Comparison of ENCODE assay signal across 20 cellular contexts in the genomic region with DNA sequence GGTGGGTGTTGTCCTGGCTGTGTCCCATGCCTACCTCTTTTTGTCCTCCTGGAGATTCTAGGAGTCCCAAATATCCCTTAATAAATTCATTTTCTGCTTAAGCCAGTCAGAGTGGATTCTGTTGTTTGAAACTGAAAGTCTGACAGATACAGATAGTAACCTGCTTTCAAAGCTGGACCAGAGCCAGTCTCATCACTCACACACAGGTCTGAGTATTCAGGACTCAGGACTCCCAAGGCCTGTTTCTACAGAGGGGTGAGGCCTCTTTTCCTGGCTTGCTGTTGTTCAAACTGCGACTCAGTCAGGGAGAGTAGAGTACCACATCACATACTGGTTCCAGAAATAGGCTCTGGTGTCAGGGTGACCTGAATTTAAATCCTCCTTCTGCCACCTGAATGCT.
DNase-seq lines count a peak whose midpoint lies in the region; ATAC-seq and TF ChIP-seq lines count a peak whose summit lies in the region.
"Had no signal": no experiment of that assay in that cellular context is flagged by ENCODE, and none has a peak within 500 bp of the region (broad histone marks: within the 10 kb centered on the region; RNA-seq: fewer than 3 reads in every experiment).

No MANE protein-coding gene starts in this region.

- WGBS in mammary epithelial cell (ENCODE audit: low coverage, missing lambda C conversion rate) = 71% methylated on average over 1 of the region's 1 CpG

- H4K20me1 ChIP-seq in mammary epithelial cell (ENCODE audit: insufficient read depth, low read length) = no peaks in the 10 kb centered on the region

- no peaks in the 10 kb centered on the region for H3K36me3 Mint-ChIP-seq in activated CD4-positive, alpha-beta T cell treated with anti-CD3 and anti-CD28 coated beads, Interleukin-2, amount 10 ng/mL, durations not matched to agents 24 days and 14 days (ENCODE audit: low read depth)
- H3K36me3 Mint-ChIP-seq in stimulated activated naive B cell treated with anti-CD40 and anti-IgM and Interleukin-4, amounts not matched to agents 10 μg/mL and 1 μg/mL and 100 μg/mL, for 72 hours = peaks cover 31 to 62% of the 10 kb centered on the region in 2 donors
- H3K36me3 Mint-ChIP-seq in naive thymus-derived CD4-positive, alpha-beta T cell = no peaks in the 10 kb centered on the region
- H3K36me3 Mint-ChIP-seq: CD4-positive, alpha-beta memory T cell had no signal

- no peak overlapping the region for H3K27ac Mint-ChIP-seq in activated CD4-positive, alpha-beta T cell treated with anti-CD3 and anti-CD28 coated beads, Interleukin-2, amount 10 ng/mL, durations not matched to agents 24 days and 14 days
- H3K27ac Mint-ChIP-seq in stimulated activated naive B cell treated with anti-CD40 and anti-IgM and Interleukin-4, amounts not matched to agents 10 μg/mL and 1 μg/mL and 100 μg/mL, for 72 hours = peak overlapping the region; percentile 90
- H3K27ac Mint-ChIP-seq in naive thymus-derived CD4-positive, alpha-beta T cell = no peak overlapping the region
- H3K27ac Mint-ChIP-seq: CD4-positive, alpha-beta memory T cell had no signal

- no peak overlapping the region for H3K4me2 ChIP-seq in mammary epithelial cell (ENCODE audit: insufficient read depth, low read depth, low read length)

- no peak overlapping the region for H3K4me3 Mint-ChIP-seq in activated CD4-positive, alpha-beta T cell treated with anti-CD3 and anti-CD28 coated beads, Interleukin-2, amount 10 ng/mL, durations not matched to agents 24 days and 14 days
- no peak overlapping the region for H3K4me3 Mint-ChIP-seq in stimulated activated naive B cell treated with anti-CD40 and anti-IgM and Interleukin-4, amounts not matched to agents 10 μg/mL and 1 μg/mL and 100 μg/mL, for 72 hours
- H3K4me3 Mint-ChIP-seq in naive thymus-derived CD4-positive, alpha-beta T cell = no peak overlapping the region
- H3K4me3 Mint-ChIP-seq: CD4-positive, alpha-beta memory T cell had no signal

- no peaks in the 10 kb centered on the region for H3K36me3 ChIP-seq in mammary epithelial cell (ENCODE audit: insufficient read depth, low read length)
- no peaks in the 10 kb centered on the region for H3K36me3 ChIP-seq in naive thymus-derived CD4-positive, alpha-beta T cell (ENCODE audit: control insufficient read depth in 2 of 3, insufficient read depth in 3 of 3, low read length in 3 of 3)
- H3K36me3 ChIP-seq: SJCRH30 had no signal

- no peaks in the 10 kb centered on the region for H3K27me3 Mint-ChIP-seq in activated CD4-positive, alpha-beta T cell treated with anti-CD3 and anti-CD28 coated beads, Interleukin-2, amount 10 ng/mL, durations not matched to agents 24 days and 14 days
- no peaks in the 10 kb centered on the region for H3K27me3 Mint-ChIP-seq in stimulated activated naive B cell treated with anti-CD40 and anti-IgM and Interleukin-4, amounts not matched to agents 10 μg/mL and 1 μg/mL and 100 μg/mL, for 72 hours
- peaks cover 0 to 12% (median 0%) of the 10 kb centered on the region in 5 donors for H3K27me3 Mint-ChIP-seq in naive thymus-derived CD4-positive, alpha-beta T cell

- BruUV-seq in mammary epithelial cell (replicated peaks; lab: Mats Ljungman, UMichigan) = no TSS peak

- in situ Hi-C loops in mammary epithelial cell (cut with MboI; ENCODE audit: low sequenced_read_pairs in 2 of 2) = loop anchor here in 1 of 2 donors (10.0 kb wide), 1 partner anchor 59 kb away; no protein-coding TSS in a partner anchor

- no peaks in the 10 kb centered on the region for H3K79me2 ChIP-seq in mammary epithelial cell (ENCODE audit: insufficient read depth, low read length)

- peaks cover 10% of the 10 kb centered on the region for H3K27me3 ChIP-seq in mammary epithelial cell (ENCODE audit: insufficient read depth, low read length)
- H3K27me3 ChIP-seq in naive thymus-derived CD4-positive, alpha-beta T cell (ENCODE audit: control insufficient read depth in 2 of 2, insufficient read depth in 2 of 2, low read length in 2 of 2) = no peaks in the 10 kb centered on the region
- H3K27me3 ChIP-seq: SJCRH30 had no signal

- no peaks in the 10 kb centered on the region for H3K4me1 Mint-ChIP-seq in activated CD4-positive, alpha-beta T cell treated with anti-CD3 and anti-CD28 coated beads, Interleukin-2, amount 10 ng/mL, durations not matched to agents 24 days and 14 days
- H3K4me1 Mint-ChIP-seq in stimulated activated naive B cell treated with anti-CD40 and anti-IgM and Interleukin-4, amounts not matched to agents 10 μg/mL and 1 μg/mL and 100 μg/mL, for 72 hours = peaks cover 16 to 21% of the 10 kb centered on the region in 2 donors
- peaks cover 0 to 4% (median 0%) of the 10 kb centered on the region in 7 donors for H3K4me1 Mint-ChIP-seq in naive thymus-derived CD4-positive, alpha-beta T cell
- H3K4me1 Mint-ChIP-seq: CD4-positive, alpha-beta memory T cell had no signal

- no peak overlapping the region for H3K9ac ChIP-seq in mammary epithelial cell (ENCODE audit: insufficient read depth, low read length)

- peak; percentile 4 for DNase-seq in activated CD4-positive, alpha-beta T cell treated with anti-CD3 and anti-CD28 coated beads for 48 hours
- no peak for DNase-seq in activated CD4-positive, alpha-beta T cell treated with anti-CD3 and anti-CD28 coated beads, Interleukin-2, amount 10 ng/mL, durations not matched to agents 24 days and 14 days
- DNase-seq in mammary epithelial cell (peak; percentile 8), COLO668 (lab: John Stamatoyannopoulos, UW; ENCODE audit: unreplicated experiment) (no peak)
- no peak for DNase-seq in stimulated activated naive B cell treated with anti-CD40 and anti-IgM and Interleukin-4, amounts not matched to agents 10 μg/mL and 1 μg/mL and 100 μg/mL, for 72 hours
- no peak for DNase-seq in naive thymus-derived CD4-positive, alpha-beta T cell
- DNase-seq in stimulated activated naive CD4-positive, alpha-beta T cell treated with Interleukin-2 at 50 U/mL for 16 hours (lab: John Stamatoyannopoulos, UW) = no peak
- DNase-seq: 8988T; CD4-positive, alpha-beta memory T cell; DMS79 treated with DMSO at 0.1 percent for 48 hours; H9; NCI-H1436; NCI-H2029 treated with DMSO at 0.1 percent for 48 hours; NCI-H2171 treated with DMSO at 0.1 percent for 48 hours; NCI-H446 treated with DMSO at 0.1 percent for 48 hours; OCI-M1; SJCRH30 had no signal

- H3K4me3 ChIP-seq in mammary epithelial cell (replicated peaks in 1 of 3; ENCODE audit: insufficient read depth in 1 of 3, low read depth in 2 of 3, low read length in 3 of 3) = no peak overlapping the region
- H3K4me3 ChIP-seq in naive thymus-derived CD4-positive, alpha-beta T cell (ENCODE audit: low read length) = no peak overlapping the region
- H3K4me3 ChIP-seq: K562, SJCRH30 had no signal

- CTCF ChIA-PET in mammary epithelial cell (lab: Charles Lee; ENCODE audit: low non-redundant PET) = no interaction called here
- CTCF ChIA-PET in naive thymus-derived CD4-positive, alpha-beta T cell (lab: Charles Lee) = no interaction called here

- dilution Hi-C loops in mammary epithelial cell (cut with HindIII; ENCODE audit: low sequenced_read_pairs) = no loop called here

- POLR2A ChIA-PET in naive thymus-derived CD4-positive, alpha-beta T cell (lab: Charles Lee) = no interaction called here

- H3K27ac ChIP-seq in mammary epithelial cell (ENCODE audit: insufficient read depth, low read depth, low read length) = no peak overlapping the region
- H3K27ac ChIP-seq in naive thymus-derived CD4-positive, alpha-beta T cell (ENCODE audit: low read depth, low read length) = no peak overlapping the region
- H3K27ac ChIP-seq: RWPE1, SJCRH30 had no signal

- H3K4me1 ChIP-seq in mammary epithelial cell (ENCODE audit: insufficient read depth, low read length) = no peaks in the 10 kb centered on the region
- no peaks in the 10 kb centered on the region for H3K4me1 ChIP-seq in naive thymus-derived CD4-positive, alpha-beta T cell (ENCODE audit: control insufficient read depth in 2 of 2, insufficient read depth in 2 of 2, low read length in 2 of 2)

- ATAC-seq in HG02870 (IDR thresholded peaks at IDR 0.05; ENCODE audit: unreplicated experiment) = peak; percentile 49
- ATAC-seq in stimulated activated naive B cell treated with anti-CD40 and anti-IgM and Interleukin-4, amounts not matched to agents 10 μg/mL and 1 μg/mL and 100 μg/mL, for 72 hours (replicated peaks) = no peak
- ATAC-seq in naive thymus-derived CD4-positive, alpha-beta T cell = no peak
- ATAC-seq: K562 had no signal

- TF ChIP-seq CTCF in mammary epithelial cell (conservative IDR thresholded peaks at IDR 0.05 in 1 of 2, IDR thresholded peaks at IDR 0.05 in 1 of 2; ENCODE audit: extremely low read depth in 1 of 2, insufficient read depth in 1 of 2, low read depth in 1 of 2, low read length in 2 of 2) = no peak

- intact Hi-C loops in activated CD4-positive, alpha-beta T cell treated with anti-CD3 and anti-CD28 coated beads, Interleukin-2, amount 10 ng/mL, durations not matched to agents 24 days and 14 days (cut with micrococcal nuclease) = no loop called here
- intact Hi-C loops in mammary epithelial cell (cut with micrococcal nuclease) = no loop called here
- intact Hi-C loops in naive thymus-derived CD4-positive, alpha-beta T cell (cut with micrococcal nuclease) = no loop called here

- no peak overlapping the region for H2AFZ ChIP-seq in mammary epithelial cell (ENCODE audit: low read depth, low read length)

- no peaks in the 10 kb centered on the region for H3K9me3 ChIP-seq in mammary epithelial cell (replicated peaks; ENCODE audit: insufficient read depth, low read length)
- no peaks in the 10 kb centered on the region for H3K9me3 ChIP-seq in naive thymus-derived CD4-positive, alpha-beta T cell (ENCODE audit: control insufficient read depth in 2 of 3, low read length in 3 of 3)
- H3K9me3 ChIP-seq: SJCRH30 had no signal

- no peaks in the 10 kb centered on the region for H3K9me3 Mint-ChIP-seq in activated CD4-positive, alpha-beta T cell treated with anti-CD3 and anti-CD28 coated beads, Interleukin-2, amount 10 ng/mL, durations not matched to agents 24 days and 14 days
- no peaks in the 10 kb centered on the region for H3K9me3 Mint-ChIP-seq in stimulated activated naive B cell treated with anti-CD40 and anti-IgM and Interleukin-4, amounts not matched to agents 10 μg/mL and 1 μg/mL and 100 μg/mL, for 72 hours
- no peaks in the 10 kb centered on the region for H3K9me3 Mint-ChIP-seq in naive thymus-derived CD4-positive, alpha-beta T cell
- H3K9me3 Mint-ChIP-seq: CD4-positive, alpha-beta memory T cell; H9 had no signal

Comparison
In these comparisons a context has a peak if more than half of its experiments do, and no peak if none do; other contexts are left out.
1. DNase-seq: peak in activated CD4-positive, alpha-beta T cell treated with anti-CD3 and anti-CD28 coated beads for 48 hours (single experiment) and mammary epithelial cell (single experiment); none in activated CD4-positive, alpha-beta T cell treated with anti-CD3 and anti-CD28 coated beads, Interleukin-2, amount 10 ng/mL, durations not matched to agents 24 days and 14 days (single experiment), stimulated activated naive B cell treated with anti-CD40 and anti-IgM and Interleukin-4, amounts not matched to agents 10 μg/mL and 1 μg/mL and 100 μg/mL, for 72 hours (single experiment), COLO668 (single experiment), naive thymus-derived CD4-positive, alpha-beta T cell (0 of 9) and stimulated activated naive CD4-positive, alpha-beta T cell treated with Interleukin-2 at 50 U/mL for 16 hours (single experiment).